In genomic region chr16:31693733-31694132, GRCh38 we compare ENCODE assay signal across 2 cellular contexts.
TF ChIP-seq lines count a peak whose summit lies in the region.

No MANE protein-coding gene starts in this region.

TF ChIP-seq in HepG2, 621 proteins besides CTCF, POLR2A, EP300 and RAD21 (continued from another document):
- TF ChIP-seq RBFOX2 (IDR thresholded peaks at IDR 0.05; ENCODE audit: low read depth, low read length) (no peak), ZNF17 (CRISPR knock-in tag; IDR thresholded peaks at IDR 0.05) (no peak), RNF2 (conservative IDR thresholded peaks at IDR 0.05; ENCODE audit: low read depth) (no peak), ZNF510 (CRISPR knock-in tag; IDR thresholded peaks at IDR 0.05; ENCODE audit: low read depth) (no peak), ZNF704 (CRISPR knock-in tag; IDR thresholded peaks at IDR 0.05; ENCODE audit: borderline replicate concordance) (no peak), FOXJ3 (CRISPR knock-in tag; IDR thresholded peaks at IDR 0.05; ENCODE audit: borderline replicate concordance) (no peak), ZNF646 (CRISPR knock-in tag; IDR thresholded peaks at IDR 0.05) (peak; percentile 75; the same call in 1 of the 2 replicates), IKZF1 (IDR thresholded peaks at IDR 0.05) (peak; percentile 59; the same call in 1 of the 2 replicates), KLF16 (CRISPR knock-in tag; IDR thresholded peaks at IDR 0.05) (no peak)

TF ChIP-seq in GM23338, 12 proteins besides CTCF, POLR2A, EP300 and RAD21:
- TF ChIP-seq NANOG (IDR thresholded peaks at IDR 0.05; ENCODE audit: borderline replicate concordance) (no peak), ZNF331 (CRISPR knock-in tag; IDR thresholded peaks at IDR 0.05; ENCODE audit: low read depth) (no peak), STAT1 (IDR thresholded peaks at IDR 0.05; ENCODE audit: unreplicated experiment) (no peak), JUNB (IDR thresholded peaks at IDR 0.05; ENCODE audit: unreplicated experiment) (no peak), EZH2 (IDR thresholded peaks at IDR 0.05; ENCODE audit: low read depth, unreplicated experiment) (no peak), REST (IDR thresholded peaks at IDR 0.05; ENCODE audit: unreplicated experiment) (no peak), CREB1 (CRISPR knock-in tag; IDR thresholded peaks at IDR 0.05; ENCODE audit: low read depth) (no peak), ZNF114 (CRISPR knock-in tag; IDR thresholded peaks at IDR 0.05) (no peak), EZH2phosphoT487 (IDR thresholded peaks at IDR 0.05; ENCODE audit: unreplicated experiment) (no peak), ETS1 (IDR thresholded peaks at IDR 0.05) (no peak), ZNF462 (CRISPR knock-in tag; IDR thresholded peaks at IDR 0.05) (no peak), POLR2AphosphoS5 (IDR thresholded peaks at IDR 0.05; ENCODE audit: low read depth) (no peak)
